In genomic region chr10:121460733-121461132, GRCh38 we compare ENCODE assay signal across 31 cellular contexts.
A peak's percentile ranks its signal among the peaks of the same experiment; 100 is the strongest.
DNase-seq lines count a peak whose midpoint lies in the region; ATAC-seq and TF ChIP-seq lines count a peak whose summit lies in the region.
"Had no signal": no experiment of that assay in that cellular context is flagged by ENCODE, and none has a peak within 500 bp of the region (broad histone marks: within the 10 kb centered on the region; RNA-seq: fewer than 3 reads in every experiment).

No MANE protein-coding gene starts in this region.

- H3K4me1 ChIP-seq in breast epithelium: no peaks in the 10 kb centered on the region
- no peaks in the 10 kb centered on the region for H3K4me1 ChIP-seq in aorta (ENCODE audit: control insufficient read depth in 1 of 2, insufficient read depth in 2 of 2, low read length in 2 of 2)
- H3K4me1 ChIP-seq: upper lobe of right lung had no signal

- H3K27me3 ChIP-seq in breast epithelium (no peaks in the 10 kb centered on the region), aorta (ENCODE audit: control insufficient read depth in 1 of 2, insufficient read depth in 2 of 2, low read length in 1 of 2) (no peaks in the 10 kb centered on the region), H7 (ENCODE audit: control insufficient read depth, insufficient read depth, low read length) (no peaks in the 10 kb centered on the region; the same call in 1 of the 2 replicates)
- H3K27me3 ChIP-seq: ovary, SJCRH30, upper lobe of right lung had no signal

- H3K9me3 ChIP-seq in breast epithelium (no peaks in the 10 kb centered on the region), aorta (ENCODE audit: control insufficient read depth, low read length) (no peaks in the 10 kb centered on the region)
- H3K9me3 ChIP-seq: ovary, upper lobe of right lung had no signal

- BruUV-seq in MCF 10A (replicated peaks; lab: Mats Ljungman, UMichigan): no TSS peak

- H3K9me3 Mint-ChIP-seq in MCF 10A (ENCODE audit: unreplicated experiment) (no peaks in the 10 kb centered on the region), osteocyte (ENCODE audit: unreplicated experiment) (no peaks in the 10 kb centered on the region)
- H3K9me3 Mint-ChIP-seq: activated CD4-positive, alpha-beta T cell treated with anti-CD3 and anti-CD28 coated beads, Interleukin-2, amount 10 ng/mL, durations not matched to agents 24 days and 14 days; dendritic cell treated with granulocyte-macrophage colony-stimulating factor and Interleukin-4, amounts not matched to agents 40 ng/mL and 50 ng/mL, for 4 days; endodermal cell; nephron progenitor cell had no signal

- H3K27me3 Mint-ChIP-seq in MCF 10A (ENCODE audit: insufficient read depth, unreplicated experiment): no peaks in the 10 kb centered on the region
- H3K27me3 Mint-ChIP-seq in osteocyte (ENCODE audit: unreplicated experiment): no peaks in the 10 kb centered on the region
- H3K27me3 Mint-ChIP-seq: activated CD4-positive, alpha-beta T cell treated with anti-CD3 and anti-CD28 coated beads, Interleukin-2, amount 10 ng/mL, durations not matched to agents 24 days and 14 days; dendritic cell treated with granulocyte-macrophage colony-stimulating factor and Interleukin-4, amounts not matched to agents 40 ng/mL and 50 ng/mL, for 4 days; stimulated activated memory B cell treated with anti-CD40 and anti-IgM and Interleukin-4, amounts not matched to agents 10 μg/mL and 1 μg/mL and 100 μg/mL, for 72 hours had no signal

- TF ChIP-seq CTCF in MCF 10A (IDR thresholded peaks at IDR 0.05; ENCODE audit: unreplicated experiment): no peak
- TF ChIP-seq CTCF in breast epithelium (IDR thresholded peaks at IDR 0.05): no peak
- no peak for TF ChIP-seq CTCF in osteocyte (IDR thresholded peaks at IDR 0.05)

- DNase-seq in MCF 10A (ENCODE audit: unreplicated experiment) (peak; percentile 77), breast epithelium (ENCODE audit: low spot score in 2 of 2) (no peak), osteocyte (ENCODE audit: extremely low spot score, unreplicated experiment) (no peak), aorta (no peak), H7 (no peak), DMS153 (lab: John Stamatoyannopoulos, UW) (no peak)
- DNase-seq: activated CD4-positive, alpha-beta T cell treated with anti-CD3 and anti-CD28 coated beads, Interleukin-2, amount 10 ng/mL, durations not matched to agents 24 days and 14 days; activated effector memory CD4-positive, alpha-beta T cell treated with Interleukin-2 at 50 U/mL for 16 hours; C1 segment of cervical spinal cord; GOT3; kidney glomerular epithelial cell; NCI-H146; NCI-H748 treated with DMSO at 0.1 percent for 48 hours; nephron progenitor cell; ovary; retina; SJCRH30; substantia nigra; SW 1271; upper lobe of right lung had no signal

- intact Hi-C loops in MCF 10A (cut with micrococcal nuclease): no loop called here
- intact Hi-C loops in breast epithelium (cut with DNase I; ENCODE audit: low total_unique reads): no loop called here
- intact Hi-C loops in aorta (cut with DNase I): loop anchor here (5.0 kb wide), 1 partner anchor 137 kb away; the partner anchor contains the start of gene FGFR2 (in 2 of the 2)

- no peak for TF ChIP-seq POLR2A in breast epithelium (IDR thresholded peaks at IDR 0.05)

- H3K27ac Mint-ChIP-seq in MCF 10A (ENCODE audit: low read depth, unreplicated experiment): no peak overlapping the region
- peak overlapping the region; percentile 92 for H3K27ac Mint-ChIP-seq in osteocyte (ENCODE audit: unreplicated experiment)
- H3K27ac Mint-ChIP-seq: activated CD4-positive, alpha-beta T cell treated with anti-CD3 and anti-CD28 coated beads, Interleukin-2, amount 10 ng/mL, durations not matched to agents 24 days and 14 days; activated naive CD4-positive, alpha-beta T cell treated with anti-CD3 and anti-CD28 coated beads, Interleukin-2, amount 50 U/mL, for 72 hours; dendritic cell treated with granulocyte-macrophage colony-stimulating factor and Interleukin-4, amounts not matched to agents 40 ng/mL and 50 ng/mL, for 4 days; endodermal cell; nephron progenitor cell; stimulated activated memory B cell treated with anti-CD40 and anti-IgM and Interleukin-4, amounts not matched to agents 10 μg/mL and 1 μg/mL and 100 μg/mL, for 72 hours had no signal

- no peak overlapping the region for H3K4me3 ChIP-seq in breast epithelium
- H3K4me3 ChIP-seq in aorta (ENCODE audit: low read length in 2 of 2): no peak overlapping the region
- H3K4me3 ChIP-seq in H7 (ENCODE audit: insufficient read depth, low read depth, low read length): no peak overlapping the region
- H3K4me3 ChIP-seq: ovary, SJCRH30, skin epidermis, upper lobe of right lung had no signal

- H3K27ac ChIP-seq in breast epithelium (no peak overlapping the region), aorta (ENCODE audit: low read depth in 1 of 2, low read length in 2 of 2) (peak overlapping the region; percentile 65 to 73)
- H3K27ac ChIP-seq: 22Rv1, HL-60, ovary, SJCRH30, skin epidermis, upper lobe of right lung had no signal

- ATAC-seq in esophagus mucosa (peak; percentile 52), aorta (ENCODE audit: low FRiP score) (no peak), HG03442 (IDR thresholded peaks at IDR 0.05; ENCODE audit: unreplicated experiment) (no peak)
- ATAC-seq: activated naive CD4-positive, alpha-beta T cell treated with anti-CD3 and anti-CD28 coated beads, Interleukin-2, amount 50 U/mL, for 72 hours; HepG2; stimulated activated memory B cell treated with anti-CD40 and anti-IgM and Interleukin-4, amounts not matched to agents 10 μg/mL and 1 μg/mL and 100 μg/mL, for 72 hours; upper lobe of right lung had no signal

- POLR2A ChIA-PET in MCF 10A (lab: Yijun Ruan, JAX): no interaction called here

- H3K36me3 Mint-ChIP-seq in MCF 10A (ENCODE audit: insufficient read depth, unreplicated experiment): no peaks in the 10 kb centered on the region
- H3K36me3 Mint-ChIP-seq in osteocyte (ENCODE audit: unreplicated experiment): no peaks in the 10 kb centered on the region
- H3K36me3 Mint-ChIP-seq: activated naive CD4-positive, alpha-beta T cell treated with anti-CD3 and anti-CD28 coated beads, Interleukin-2, amount 50 U/mL, for 72 hours; stimulated activated memory B cell treated with anti-CD40 and anti-IgM and Interleukin-4, amounts not matched to agents 10 μg/mL and 1 μg/mL and 100 μg/mL, for 72 hours; WTC11 had no signal

- no peak overlapping the region for H3K4me3 Mint-ChIP-seq in MCF 10A (ENCODE audit: unreplicated experiment)
- H3K4me3 Mint-ChIP-seq in osteocyte (ENCODE audit: unreplicated experiment): no peak overlapping the region
- H3K4me3 Mint-ChIP-seq: activated CD4-positive, alpha-beta T cell treated with anti-CD3 and anti-CD28 coated beads, Interleukin-2, amount 10 ng/mL, durations not matched to agents 24 days and 14 days; dendritic cell treated with granulocyte-macrophage colony-stimulating factor and Interleukin-4, amounts not matched to agents 40 ng/mL and 50 ng/mL, for 4 days; endodermal cell; nephron progenitor cell; stimulated activated memory B cell treated with anti-CD40 and anti-IgM and Interleukin-4, amounts not matched to agents 10 μg/mL and 1 μg/mL and 100 μg/mL, for 72 hours; WTC11 had no signal

- 74 to 80% methylated on average over 3 of the region's 3 CpGs for WGBS in aorta, 2 donors

- H3K36me3 ChIP-seq in breast epithelium (no peaks in the 10 kb centered on the region), aorta (ENCODE audit: control insufficient read depth in 1 of 2, insufficient read depth in 2 of 2, low read length in 1 of 2) (no peaks in the 10 kb centered on the region), H7 (replicated peaks; ENCODE audit: control insufficient read depth, insufficient read depth, low read length) (no peaks in the 10 kb centered on the region)
- H3K36me3 ChIP-seq: ovary, SJCRH30, upper lobe of right lung had no signal

- H3K4me1 Mint-ChIP-seq in MCF 10A (ENCODE audit: insufficient read depth, unreplicated experiment): peaks cover 16% of the 10 kb centered on the region
- H3K4me1 Mint-ChIP-seq in osteocyte (ENCODE audit: unreplicated experiment): peaks cover 29% of the 10 kb centered on the region
- H3K4me1 Mint-ChIP-seq: activated CD4-positive, alpha-beta T cell treated with anti-CD3 and anti-CD28 coated beads, Interleukin-2, amount 10 ng/mL, durations not matched to agents 24 days and 14 days; stimulated activated memory B cell treated with anti-CD40 and anti-IgM and Interleukin-4, amounts not matched to agents 10 μg/mL and 1 μg/mL and 100 μg/mL, for 72 hours had no signal

- CTCF ChIA-PET in MCF 10A (lab: Yijun Ruan, JAX): no interaction called here

Comparison
In these comparisons a context has a peak if more than half of its experiments do, and no peak if none do; other contexts are left out.
1. H3K27ac ChIP-seq: peak in aorta (2 of 2); none in breast epithelium (0 of 2).
2. intact Hi-C loops: an anchor here in aorta (5.0 kb wide); none called in MCF 10A and breast epithelium.